8 cellular contexts compared by ENCODE assay signal in the genomic region with DNA sequence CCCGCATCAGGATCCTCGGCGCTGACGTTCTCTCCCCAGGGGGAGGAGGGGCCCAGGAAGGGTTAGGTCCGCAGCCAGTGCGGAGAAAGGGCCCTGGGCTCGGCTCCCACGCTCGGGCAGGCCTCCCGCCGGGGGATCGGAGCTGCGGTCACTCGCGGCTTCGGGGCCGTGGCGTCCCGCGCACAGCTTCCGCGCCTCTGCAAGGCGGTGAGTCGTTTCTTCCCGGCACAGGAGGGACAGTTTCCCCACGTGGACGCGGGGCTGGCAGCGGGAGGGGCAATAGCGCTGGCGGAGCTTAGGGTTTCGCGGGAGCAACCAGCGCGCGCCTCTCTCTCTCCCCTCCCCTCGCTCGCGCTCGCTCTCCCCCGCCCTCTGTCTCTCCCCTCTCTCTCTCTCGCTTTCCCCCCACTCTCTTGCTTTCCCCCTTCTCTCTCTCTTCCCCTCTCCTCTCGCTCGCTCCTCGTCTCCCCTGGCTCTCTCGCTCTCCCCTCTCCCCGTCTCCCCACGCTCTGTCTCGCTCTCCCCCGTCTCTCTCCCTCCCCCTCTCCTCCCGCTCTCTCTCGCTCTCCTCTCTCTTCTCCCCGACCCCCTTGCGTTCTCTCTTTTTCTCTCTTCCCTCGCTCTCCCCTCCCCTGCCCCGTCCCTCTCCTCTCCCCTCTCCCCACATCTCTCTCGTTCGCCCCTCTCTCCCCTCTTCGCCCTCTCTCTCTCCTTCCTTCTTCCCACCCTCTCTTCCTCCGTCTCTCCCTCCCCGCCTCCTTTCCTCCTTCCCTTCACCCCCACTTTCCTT. TPM values are rescaled to one million over a fixed set of nuclear protein-coding genes. Genes with fewer than 3 reads are reported as not detected.
DNase-seq lines count a peak whose midpoint lies in the region; ATAC-seq and TF ChIP-seq lines count a peak whose summit lies in the region.

No MANE protein-coding gene starts in this region.

- peak; percentile 38 to 77 for ATAC-seq in upper lobe of left lung (ENCODE audit: low FRiP score in 2 of 2)

- H3K9me3 Mint-ChIP-seq in osteocyte (ENCODE audit: unreplicated experiment) = no peaks in the 10 kb centered on the region

- in situ Hi-C loops in ACHN (cut with HindIII; ENCODE audit: low pct_ligation_motif_present, low pct_unique_long_range_greater_than_20kb, low sequenced_read_pairs) = no loop called here

- H3K4me3 ChIP-seq in Peyer's patch = peak overlapping the region; percentile 50 to 80 (median 66)
- peak overlapping the region; percentile 43 to 77 (median 68) for H3K4me3 ChIP-seq in upper lobe of left lung

- H3K9me3 ChIP-seq in Peyer's patch (no peaks in the 10 kb centered on the region), upper lobe of left lung (no peaks in the 10 kb centered on the region)

- H3K27ac ChIP-seq in Peyer's patch (peak overlapping the region; percentile 12 to 60 (median 17)), upper lobe of left lung (peak overlapping the region in 2 of 4 donors; percentile 21 to 63)

- WGBS in upper lobe of left lung, 2 donors = 1 to 2% methylated on average over 32 to 33 of the region's 61 CpGs

- peak in 1 of 2 donors; percentile 21 for TF ChIP-seq POLR2A in Peyer's patch (IDR thresholded peaks at IDR 0.05)
- peak in 1 of 4 donors; percentile 27 for TF ChIP-seq POLR2A in upper lobe of left lung (IDR thresholded peaks at IDR 0.05)

- intact Hi-C loops in head of caudate nucleus (cut with DNase I) = loop anchor here (5.0 kb wide), 2 partner anchors 85 to 150 kb away; partner anchors contain the start of gene PCNX1

- H3K4me1 Mint-ChIP-seq in osteocyte (ENCODE audit: unreplicated experiment) = peaks cover 8% of the 10 kb centered on the region

- H3K27ac Mint-ChIP-seq in osteocyte (ENCODE audit: unreplicated experiment) = no peak overlapping the region

- no peak for TF ChIP-seq EP300 in upper lobe of left lung (IDR thresholded peaks at IDR 0.05)

- TF ChIP-seq CTCF in Peyer's patch (IDR thresholded peaks at IDR 0.05) = no peak
- no peak for TF ChIP-seq CTCF in osteocyte (IDR thresholded peaks at IDR 0.05)
- TF ChIP-seq CTCF in upper lobe of left lung (IDR thresholded peaks at IDR 0.05) = no peak

- H3K27me3 Mint-ChIP-seq in osteocyte (ENCODE audit: unreplicated experiment) = peaks cover 16% of the 10 kb centered on the region

- H3K36me3 Mint-ChIP-seq in osteocyte (ENCODE audit: unreplicated experiment) = no peaks in the 10 kb centered on the region

- H3K4me1 ChIP-seq in Peyer's patch (peaks cover 0 to 14% (median 5%) of the 10 kb centered on the region in 4 donors), upper lobe of left lung (peaks cover 13 to 26% (median 15%) of the 10 kb centered on the region in 4 donors)

- DNase-seq in ACHN (peak; percentile 43), HCEC 1CT (peak; percentile 41), Peyer's patch (peak; percentile 37 to 78 (median 75)), head of caudate nucleus (peak in 40 of 42 donors; percentile 37 to 89 (median 68)), osteocyte (ENCODE audit: extremely low spot score, unreplicated experiment) (peak; percentile 85), upper lobe of left lung (peak; percentile 67 to 91), NCI-H1436 (lab: John Stamatoyannopoulos, UW) (no peak)
- DNase-seq in activated naive CD4-positive, alpha-beta T cell treated with Interleukin-2 at 50 U/mL for 16 hours = peak; percentile 70

- H3K36me3 ChIP-seq in Peyer's patch (no peaks in the 10 kb centered on the region), upper lobe of left lung (no peaks in the 10 kb centered on the region)

- no peaks in the 10 kb centered on the region for H3K27me3 ChIP-seq in Peyer's patch
- H3K27me3 ChIP-seq in upper lobe of left lung = no peaks in the 10 kb centered on the region

- peak overlapping the region; percentile 82 for H3K4me3 Mint-ChIP-seq in osteocyte (ENCODE audit: unreplicated experiment)

RNA-seq across cellular contexts. Expression of gene MAP3K9, which starts 12.8 kb away (rescaled TPM):
- total RNA-seq in Peyer's patch = 10 to 100 TPM in 3 of 4 donors, 1 to 10 TPM in 1; 8.6 to 14.0 (median 12.0) TPM
- total RNA-seq in osteocyte = 1.3 and 1.4 TPM in 2 replicates
- total RNA-seq in upper lobe of left lung = 10 to 100 TPM in 3 of 6 donors, 1 to 10 TPM in 3; 7.6 to 14.5 (median 11.2) TPM
